In the genomic region with DNA sequence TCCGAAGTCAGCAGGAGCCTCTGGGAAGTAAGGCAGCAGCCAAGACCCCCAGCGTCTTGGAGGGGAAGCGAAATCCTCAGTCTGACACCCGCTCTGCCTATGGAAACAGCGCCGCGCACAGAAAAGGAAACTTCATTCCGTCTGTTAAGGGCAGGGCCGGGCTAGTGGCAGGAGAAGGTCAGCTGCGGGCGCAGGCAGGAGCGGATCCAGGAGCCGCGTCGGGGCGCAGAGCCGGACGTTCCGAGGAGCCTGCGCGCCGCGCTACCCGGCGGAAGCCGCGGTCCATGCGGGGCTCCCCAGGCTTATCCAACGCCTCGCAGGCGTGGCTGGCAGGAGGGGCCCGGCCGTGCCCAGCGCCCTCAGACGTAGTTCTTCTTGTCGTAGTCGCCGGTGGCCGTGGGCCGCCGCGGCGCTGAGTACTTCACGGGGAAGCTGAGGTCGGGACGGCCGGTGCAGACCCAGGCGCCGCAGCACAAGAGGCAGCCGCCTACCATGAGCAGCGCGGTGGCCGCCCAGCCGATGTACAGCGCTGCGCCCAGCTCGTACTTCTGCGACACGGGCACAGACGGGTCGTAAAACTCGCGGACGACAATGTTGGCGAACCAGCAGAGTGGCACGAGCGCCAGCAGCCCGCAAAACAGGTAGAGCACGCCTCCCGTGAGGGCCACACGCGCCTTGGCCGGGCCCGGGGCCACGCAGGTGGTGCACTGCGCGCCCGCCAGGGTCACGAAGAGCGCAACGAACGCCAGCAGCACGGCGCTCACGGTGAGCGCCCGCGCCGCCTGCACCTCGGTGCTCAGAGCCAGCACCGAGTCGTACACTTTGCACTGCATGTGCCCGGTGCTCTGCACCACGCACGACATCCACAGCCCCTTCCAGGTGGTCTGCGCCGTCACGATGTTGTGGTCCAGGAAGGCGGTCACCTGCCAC, we compare ENCODE assay signal across 8 cellular contexts. TPM values are rescaled to one million over a fixed set of nuclear protein-coding genes. Genes with fewer than 3 reads are reported as not detected.
DNase-seq lines count a peak whose midpoint lies in the region; ATAC-seq and TF ChIP-seq lines count a peak whose summit lies in the region.

No MANE protein-coding gene starts in this region.

- H3K4me3 ChIP-seq in A673 (ENCODE audit: low read depth, low read length, poor library complexity, severe bottlenecking): peak overlapping the region; percentile 47
- peak overlapping the region; percentile 46 for H3K4me3 ChIP-seq in GM23248
- H3K4me3 ChIP-seq in iPS-18c (ENCODE audit: insufficient read depth, low read depth, low read length): peak overlapping the region; percentile 59

- CTCF ChIA-PET in A673 (lab: Charles Lee): interaction anchor here (1.2 kb wide), 1 partner anchor 106 kb away, joined by 4 read pairs; no protein-coding TSS in a partner anchor

- no peaks in the 10 kb centered on the region for H4K20me1 ChIP-seq in GM23248 (ENCODE audit: insufficient read depth)

- H3K27me3 ChIP-seq in A673 (replicated peaks; ENCODE audit: insufficient read depth, low read depth, low read length, poor library complexity): peaks cover 9% of the 10 kb centered on the region
- H3K27me3 ChIP-seq in GM23248 (replicated peaks; ENCODE audit: insufficient read depth): 0 out of 2 replicates have a peak, but pooled peaks cover 5% of the 10 kb centered on the region

- H3K9ac ChIP-seq in GM23248: no peak overlapping the region

- peaks cover 0 to 7% of the 10 kb centered on the region in 2 donors for H3K36me3 Mint-ChIP-seq in stimulated activated naive B cell treated with anti-CD40 and anti-IgM and Interleukin-4, amounts not matched to agents 10 μg/mL and 1 μg/mL and 100 μg/mL, for 72 hours

- H3K27ac ChIP-seq in A673 (ENCODE audit: low read depth, low read length, poor library complexity, severe bottlenecking) (no peak overlapping the region), GM23248 (no peak overlapping the region)

- intact Hi-C loops in A673 (cut with micrococcal nuclease; ENCODE audit: unreplicated experiment): no loop called here

- no peaks in the 10 kb centered on the region for H3F3A ChIP-seq in GM23248 (ENCODE audit: insufficient read depth)

- peak overlapping the region in 1 of 2 donors; percentile 47 for H3K4me3 Mint-ChIP-seq in stimulated activated naive B cell treated with anti-CD40 and anti-IgM and Interleukin-4, amounts not matched to agents 10 μg/mL and 1 μg/mL and 100 μg/mL, for 72 hours

- H3K79me2 ChIP-seq in GM23248 (ENCODE audit: insufficient read depth): no peaks in the 10 kb centered on the region

- peaks cover 13 to 19% of the 10 kb centered on the region in 2 donors for H3K4me1 Mint-ChIP-seq in stimulated activated naive B cell treated with anti-CD40 and anti-IgM and Interleukin-4, amounts not matched to agents 10 μg/mL and 1 μg/mL and 100 μg/mL, for 72 hours

- peak; percentile 53 to 54 for ATAC-seq in stimulated activated naive B cell treated with anti-CD40 and anti-IgM and Interleukin-4, amounts not matched to agents 10 μg/mL and 1 μg/mL and 100 μg/mL, for 72 hours (replicated peaks)
- ATAC-seq in GM21390 (IDR thresholded peaks at IDR 0.05; ENCODE audit: unreplicated experiment): no peak
- ATAC-seq in HG03039 (IDR thresholded peaks at IDR 0.05; ENCODE audit: unreplicated experiment): no peak
- ATAC-seq in GM18873 (IDR thresholded peaks at IDR 0.05; ENCODE audit: low FRiP score, unreplicated experiment): no peak

- BruUV-seq in A673 (replicated peaks; lab: Mats Ljungman, UMichigan): no TSS peak

- no peaks in the 10 kb centered on the region for H3K9me3 ChIP-seq in A673 (ENCODE audit: low read depth, low read length, poor library complexity, severe bottlenecking)
- no peaks in the 10 kb centered on the region for H3K9me3 ChIP-seq in GM23248 (ENCODE audit: low read depth)
- H3K9me3 ChIP-seq in iPS-18c (ENCODE audit: control insufficient read depth, insufficient read depth, low read length): no peaks in the 10 kb centered on the region

- no peak overlapping the region for H3K27ac Mint-ChIP-seq in stimulated activated naive B cell treated with anti-CD40 and anti-IgM and Interleukin-4, amounts not matched to agents 10 μg/mL and 1 μg/mL and 100 μg/mL, for 72 hours

- H3K9me3 Mint-ChIP-seq in stimulated activated naive B cell treated with anti-CD40 and anti-IgM and Interleukin-4, amounts not matched to agents 10 μg/mL and 1 μg/mL and 100 μg/mL, for 72 hours: no peaks in the 10 kb centered on the region

- TF ChIP-seq CTCF in A673 (conservative IDR thresholded peaks at IDR 0.05; ENCODE audit: low read depth, low read length): no peak

- WGBS in GM23248 (ENCODE audit: low coverage in 1 of 2, low lambda C conversion rate in 2 of 2, missing lambda C conversion rate in 2 of 2), 2 experiments: 4 to 5% methylated on average over 85 to 96 of the region's 99 CpGs

- peak overlapping the region; percentile 66; the same call in 1 of the 2 replicates for H2AFZ ChIP-seq in GM23248

- H3K4me2 ChIP-seq in GM23248 (ENCODE audit: unreplicated experiment): no peak overlapping the region

- H3K4me1 ChIP-seq in A673 (ENCODE audit: insufficient read depth, low read length, poor library complexity, severe bottlenecking) (peaks cover 5% of the 10 kb centered on the region), GM23248 (ENCODE audit: insufficient read depth) (no peaks in the 10 kb centered on the region)

- POLR2A ChIA-PET in A673 (lab: Charles Lee; ENCODE audit: low non-redundant PET): no interaction called here

- in situ Hi-C loops in GM23248 (cut with MboI): no loop called here

- H3K9me2 ChIP-seq in GM23248 (ENCODE audit: insufficient read depth): no peaks in the 10 kb centered on the region

- H3K36me3 ChIP-seq in A673 (ENCODE audit: insufficient read depth, low read length, poor library complexity, severe bottlenecking) (no peaks in the 10 kb centered on the region), GM23248 (ENCODE audit: low read depth) (no peaks in the 10 kb centered on the region)

- DNase-seq in A673 (ENCODE audit: low spot score) (peak; percentile 34), GM23248 (peak; percentile 44), amniotic epithelial cell (ENCODE audit: low read depth) (peak; percentile 35)
- no peak for DNase-seq in stimulated activated naive B cell treated with anti-CD40 and anti-IgM and Interleukin-4, amounts not matched to agents 10 μg/mL and 1 μg/mL and 100 μg/mL, for 72 hours

- H3K27me3 Mint-ChIP-seq in stimulated activated naive B cell treated with anti-CD40 and anti-IgM and Interleukin-4, amounts not matched to agents 10 μg/mL and 1 μg/mL and 100 μg/mL, for 72 hours: peaks cover 38 to 48% of the 10 kb centered on the region in 2 donors

RNA-seq across cellular contexts. Expression of a gene that starts 0.7 kb away (rescaled TPM):
- 0.21 and 0.22 TPM in 2 replicates for total RNA-seq in A673 (2021)
- total RNA-seq in GM23248 (2014; rRNA removed; shearing (Covaris generic)): not detected in 2 replicates
- not detected in 2 replicates for polyA plus RNA-seq in GM23248 (2016; fragmentation: Nextera tagmentation; extraction: Ambion mirVana)

RNA-seq across cellular contexts. Expression of a gene that starts 43.8 kb away (rescaled TPM):
- 79.1 and 79.2 TPM in 2 replicates for total RNA-seq in A673 (2021)
- total RNA-seq in GM23248 (2014; rRNA removed; shearing (Covaris generic)): 9.5 TPM in 2 replicates
- polyA plus RNA-seq in GM23248 (2016; fragmentation: Nextera tagmentation; extraction: Ambion mirVana): 10.1 and 10.6 TPM in 2 replicates

RNA-seq across cellular contexts. Expression of a gene that starts 44.5 kb away (rescaled TPM):
- 161 and 195 TPM in 2 replicates for total RNA-seq in A673 (2021)
- 55.2 and 61.2 TPM in 2 replicates for total RNA-seq in GM23248 (2014; rRNA removed; shearing (Covaris generic))
- 113 and 117 TPM in 2 replicates for polyA plus RNA-seq in GM23248 (2016; fragmentation: Nextera tagmentation; extraction: Ambion mirVana)

Comparison
In these comparisons a context has a peak if more than half of its experiments do, and no peak if none do; other contexts are left out.
1. ATAC-seq: peak in stimulated activated naive B cell treated with anti-CD40 and anti-IgM and Interleukin-4, amounts not matched to agents 10 μg/mL and 1 μg/mL and 100 μg/mL, for 72 hours (2 of 2); none in GM21390 (single experiment), HG03039 (single experiment) and GM18873 (single experiment).
2. Peak in every context shown above with its lines, with median percentiles within 50 percentile points of each other: H3K4me3 ChIP-seq.